ENCODE assay signal across 8 cellular contexts in genomic region chr6:32178547-32179440, GRCh38. TPM values are rescaled to one million over a fixed set of nuclear protein-coding genes. Genes with fewer than 3 reads are reported as not detected.
DNase-seq lines count a peak whose midpoint lies in the region; TF ChIP-seq lines count a peak whose summit lies in the region.

No MANE protein-coding gene starts in this region.

- H3K27me3 ChIP-seq in OCI-LY3 (ENCODE audit: low read depth, low read length), result no peaks in the 10 kb centered on the region
- H3K27me3 ChIP-seq in endocrine pancreas (ENCODE audit: control insufficient read depth, insufficient read depth, low read length), result no peaks in the 10 kb centered on the region
- H3K27me3 ChIP-seq in neutrophil, result no peaks in the 10 kb centered on the region

- TF ChIP-seq CTCF in OCI-LY3 (IDR thresholded peaks at IDR 0.05; ENCODE audit: low read depth, low read length) (no peak), neutrophil (IDR thresholded peaks at IDR 0.05) (no peak)

- H3K4me3 ChIP-seq in OCI-LY3 (ENCODE audit: low read length) (peak overlapping the region; percentile 99), endocrine pancreas (ENCODE audit: control insufficient read depth, insufficient read depth, low read length) (peak overlapping the region; percentile 84), neutrophil (ENCODE audit: low read depth in 1 of 2, low read length in 1 of 2) (peak overlapping the region; percentile 75 to 92)

- DNase-seq in NCI-H226, result no peak
- DNase-seq in iPS-NIHi7 (ENCODE audit: extremely low spot score), result no peak
- DNase-seq in OCI-M2 (lab: John Stamatoyannopoulos, UW; ENCODE audit: unreplicated experiment), result no peak
- DNase-seq in ureter (ENCODE audit: low spot score), result no peak

- no peaks in the 10 kb centered on the region for H4K20me1 ChIP-seq in OCI-LY3 (ENCODE audit: insufficient read depth, low read length)

- H3K4me1 ChIP-seq in OCI-LY3 (ENCODE audit: low read length) (peaks cover 22% of the 10 kb centered on the region), endocrine pancreas (ENCODE audit: control insufficient read depth, insufficient read depth, low read length) (peaks cover 22% of the 10 kb centered on the region), neutrophil (ENCODE audit: control insufficient read depth in 1 of 2, insufficient read depth in 1 of 2, low read depth in 1 of 2, low read length in 1 of 2) (peaks cover 40 to 49% of the 10 kb centered on the region in 2 experiments)

- no peaks in the 10 kb centered on the region for H3K9me3 ChIP-seq in OCI-LY3 (ENCODE audit: insufficient read depth, low read length)
- no peaks in the 10 kb centered on the region for H3K9me3 ChIP-seq in endocrine pancreas (ENCODE audit: control insufficient read depth, low read length)
- H3K9me3 ChIP-seq in neutrophil, result no peaks in the 10 kb centered on the region

- TF ChIP-seq POLR2A in GM19099 (IDR thresholded peaks at IDR 0.05; ENCODE audit: extremely low read depth, insufficient read length, low read depth), result peak; percentile 43

- peaks cover 26% of the 10 kb centered on the region for H3K79me2 ChIP-seq in OCI-LY3 (ENCODE audit: low read length)

- H3K4me2 ChIP-seq in OCI-LY3 (ENCODE audit: low read length), result peak overlapping the region; percentile 57

- H3K9ac ChIP-seq in OCI-LY3 (ENCODE audit: low read length) (peak overlapping the region; percentile 90), endocrine pancreas (ENCODE audit: control insufficient read depth, insufficient read depth, low read length) (peak overlapping the region; percentile 100)

- peaks cover 13% of the 10 kb centered on the region for H3K36me3 ChIP-seq in OCI-LY3 (replicated peaks; ENCODE audit: low read depth, low read length)
- H3K36me3 ChIP-seq in endocrine pancreas (ENCODE audit: control insufficient read depth, insufficient read depth, low read length), result no peaks in the 10 kb centered on the region
- H3K36me3 ChIP-seq in neutrophil, result peaks cover 36% of the 10 kb centered on the region

- peak overlapping the region; percentile 90 for H3K27ac ChIP-seq in OCI-LY3 (ENCODE audit: low read length)
- peak overlapping the region; percentile 97 for H3K27ac ChIP-seq in neutrophil

- H2AFZ ChIP-seq in OCI-LY3 (ENCODE audit: low read depth, low read length), result no peak overlapping the region

RNA-seq across cellular contexts. Expression of gene RNF5, which starts 0.6 kb away (rescaled TPM):
- 44.4 TPM for total RNA-seq in ureter

RNA-seq across cellular contexts. Expression of gene AGPAT1, which starts 2.9 kb away (rescaled TPM):
- 65.0 TPM for total RNA-seq in ureter

RNA-seq across cellular contexts. Expression of gene AGER, which starts 5.3 kb away (rescaled TPM):
- total RNA-seq in ureter, result 16.9 TPM

RNA-seq across cellular contexts. Expression of gene PBX2, which starts 11.2 kb away (rescaled TPM):
- 103 TPM for total RNA-seq in ureter

RNA-seq across cellular contexts. Expression of gene GPSM3, which starts 13.6 kb away (rescaled TPM):
- 33.9 TPM for total RNA-seq in ureter
